ENCODE assay signal across 16 cellular contexts in the genomic region with DNA sequence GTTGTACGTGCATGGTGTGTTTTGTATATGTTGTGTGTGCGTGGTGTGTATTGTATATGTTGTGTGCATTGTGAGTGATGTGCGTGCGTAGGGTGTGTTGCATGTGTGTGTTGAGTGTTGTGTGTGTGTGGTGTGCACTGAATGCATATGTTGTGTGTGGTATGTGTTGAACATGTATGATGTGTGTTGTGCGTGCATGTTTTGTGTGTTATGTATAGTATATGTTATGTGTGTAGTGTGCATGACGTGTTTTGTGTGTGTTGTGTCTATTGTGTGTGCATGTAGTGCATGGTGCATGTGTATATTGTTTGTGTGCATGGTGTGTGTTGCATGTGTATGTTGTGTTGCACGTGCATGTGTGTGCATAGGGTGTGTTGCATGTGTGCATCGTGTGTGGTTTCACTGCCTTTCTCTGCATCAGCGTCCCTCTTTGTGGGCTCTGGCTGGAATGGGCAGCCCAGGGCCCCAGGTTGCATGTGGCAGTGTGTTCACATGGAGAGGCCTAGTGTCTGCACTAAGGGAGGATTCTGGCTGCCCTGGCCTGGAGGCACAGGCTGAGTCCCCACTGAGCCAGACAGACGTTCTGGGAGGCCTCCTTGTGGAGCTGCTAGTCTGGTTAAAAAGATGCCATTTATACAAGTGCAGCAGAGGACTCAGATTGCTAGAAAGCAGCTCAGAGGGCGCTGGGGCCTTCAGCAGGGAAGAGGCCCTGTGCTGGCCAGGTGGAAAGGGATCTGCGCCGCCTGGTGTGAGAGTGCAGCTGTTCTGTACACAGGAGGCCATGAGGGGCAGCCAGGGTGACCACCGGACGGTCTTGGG.
"Had no signal": no experiment of that assay in that cellular context is flagged by ENCODE, and none has a peak within 500 bp of the region (broad histone marks: within the 10 kb centered on the region; RNA-seq: fewer than 3 reads in every experiment).

No MANE protein-coding gene starts in this region.

- H3K27me3 ChIP-seq: dorsolateral prefrontal cortex, neural progenitor cell, tibial nerve had no signal

- DNase-seq: activated CD4-positive, alpha-beta memory T cell treated with anti-CD3 and anti-CD28 coated beads, Interleukin-2, amount 10 ng/mL, durations not matched to agents 7 days and 5 days; activated CD4-positive, alpha-beta T cell treated with anti-CD3 and anti-CD28 coated beads for 36 hours; activated effector memory CD4-positive, alpha-beta T cell treated with Interleukin-2 at 50 U/mL for 16 hours; activated naive CD4-positive, alpha-beta T cell treated with anti-CD3 and anti-CD28 coated beads, Interleukin-2, amount 50 U/mL, for 16 hours; activated T-cell treated with anti-CD3 and anti-CD28 coated beads, Interleukin-2, amount 50 U/mL, for 4 hours; dorsolateral prefrontal cortex; endodermal cell; erythroblast; naive B cell; stimulated activated CD4-positive, alpha-beta T cell treated with anti-CD3 and anti-CD28 coated beads, Interleukin-2, amount 100 ng/mL, for 48 hours; T-helper 1 cell; T1000 had no signal

- H3K4me3 Mint-ChIP-seq: activated CD4-positive, alpha-beta memory T cell treated with anti-CD3 and anti-CD28 coated beads, Interleukin-2, amount 10 ng/mL, durations not matched to agents 7 days and 5 days; activated CD4-positive, alpha-beta T cell treated with anti-CD3 and anti-CD28 coated beads for 36 hours; activated T-cell treated with anti-CD3 and anti-CD28 coated beads, Interleukin-2, amount 50 U/mL, for 4 hours; endodermal cell; neural progenitor cell; stimulated activated memory B cell treated with anti-CD40 and anti-IgM and Interleukin-4, amounts not matched to agents 10 μg/mL and 1 μg/mL and 100 μg/mL, for 72 hours had no signal

- H3K27ac ChIP-seq: neural progenitor cell, tibial nerve had no signal

- H3K9ac ChIP-seq: neural progenitor cell had no signal

- H3K36me3 ChIP-seq: neural progenitor cell, tibial nerve had no signal

- H3K9me3 Mint-ChIP-seq: activated T-cell treated with anti-CD3 and anti-CD28 coated beads, Interleukin-2, amount 50 U/mL, for 4 hours had no signal

- H3K4me3 ChIP-seq: dorsolateral prefrontal cortex, neural progenitor cell, tibial nerve had no signal

- FAIRE-seq: islet of Langerhans had no signal

- ATAC-seq: activated CD4-positive, alpha-beta T cell treated with anti-CD3 and anti-CD28 coated beads for 36 hours; activated T-cell treated with anti-CD3 and anti-CD28 coated beads, Interleukin-2, amount 50 U/mL, for 4 hours; stimulated activated memory B cell treated with anti-CD40 and anti-IgM and Interleukin-4, amounts not matched to agents 10 μg/mL and 1 μg/mL and 100 μg/mL, for 72 hours had no signal

- H3K4me1 ChIP-seq: neural progenitor cell, tibial nerve had no signal

- H2AFZ ChIP-seq: neural progenitor cell had no signal

- H3K27me3 Mint-ChIP-seq: activated CD4-positive, alpha-beta T cell treated with anti-CD3 and anti-CD28 coated beads for 36 hours; naive B cell; stimulated activated memory B cell treated with anti-CD40 and anti-IgM and Interleukin-4, amounts not matched to agents 10 μg/mL and 1 μg/mL and 100 μg/mL, for 72 hours had no signal

- H3K27ac Mint-ChIP-seq: activated CD4-positive, alpha-beta memory T cell treated with anti-CD3 and anti-CD28 coated beads, Interleukin-2, amount 10 ng/mL, durations not matched to agents 7 days and 5 days; activated CD4-positive, alpha-beta T cell treated with anti-CD3 and anti-CD28 coated beads for 36 hours; endodermal cell; neural progenitor cell; stimulated activated memory B cell treated with anti-CD40 and anti-IgM and Interleukin-4, amounts not matched to agents 10 μg/mL and 1 μg/mL and 100 μg/mL, for 72 hours had no signal

- H3K4me1 Mint-ChIP-seq: activated CD4-positive, alpha-beta T cell treated with anti-CD3 and anti-CD28 coated beads for 36 hours; endodermal cell had no signal

- H3K9me3 ChIP-seq: tibial nerve had no signal

- H3K4me2 ChIP-seq: neural progenitor cell had no signal
